In the genomic region with DNA sequence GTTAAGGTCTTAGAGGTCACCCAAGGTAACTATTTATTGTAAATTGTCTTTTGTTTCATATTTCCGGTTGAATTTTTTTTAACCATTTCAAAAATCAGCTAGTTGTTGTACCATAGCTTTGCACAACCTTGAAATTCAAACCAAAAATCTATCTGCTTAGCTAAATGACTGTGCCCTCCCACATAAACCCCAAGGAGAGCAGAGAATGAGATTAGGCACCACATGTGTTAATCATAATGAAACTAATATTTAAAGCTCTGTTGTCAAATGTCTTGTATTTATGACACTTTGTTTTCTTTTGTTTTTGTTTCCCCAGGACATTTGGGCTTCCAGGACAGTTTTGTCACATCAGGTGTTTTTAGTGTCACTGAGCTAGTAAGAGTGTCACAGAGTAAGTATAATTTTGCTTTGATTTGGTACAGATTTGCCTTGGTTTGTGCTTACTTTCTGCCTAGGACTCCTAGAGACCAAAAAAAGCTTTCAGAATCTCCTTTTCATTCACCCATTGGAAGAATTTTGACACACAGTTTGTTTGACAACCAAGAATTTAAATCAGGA, we compare ENCODE assay signal across 11 cellular contexts.
DNase-seq lines count a peak whose midpoint lies in the region; ATAC-seq and TF ChIP-seq lines count a peak whose summit lies in the region.
"Had no signal": no experiment of that assay in that cellular context is flagged by ENCODE, and none has a peak within 500 bp of the region (broad histone marks: within the 10 kb centered on the region; RNA-seq: fewer than 3 reads in every experiment).

No MANE protein-coding gene starts in this region.

- TF ChIP-seq CTCF in mesothelial cell of epicardium (IDR thresholded peaks at IDR 0.05; ENCODE audit: unreplicated experiment) (no peak), osteoblast (IDR thresholded peaks at IDR 0.05; ENCODE audit: extremely low read depth, low read depth, low read length) (no peak)

- no peak overlapping the region for H3K18ac ChIP-seq in trophoblast cell (ENCODE audit: low read length)

- no peak overlapping the region for H3K9ac ChIP-seq in trophoblast cell (ENCODE audit: low read length)

- H3K4me1 Mint-ChIP-seq in activated T-cell treated with anti-CD3 and anti-CD28 coated beads, Interleukin-2, amount 50 U/mL, for 72 hours (ENCODE audit: low read depth) = peaks cover 41% of the 10 kb centered on the region
- peaks cover 43% of the 10 kb centered on the region for H3K4me1 Mint-ChIP-seq in mesothelial cell of epicardium

- no peak overlapping the region for H2AFZ ChIP-seq in osteoblast (ENCODE audit: low read length)
- H2AFZ ChIP-seq in trophoblast cell (ENCODE audit: insufficient read depth, low read length, poor library complexity) = no peak overlapping the region

- H3K79me2 ChIP-seq in osteoblast (ENCODE audit: insufficient read depth, low read length) = no peaks in the 10 kb centered on the region
- H3K79me2 ChIP-seq in trophoblast cell (ENCODE audit: control insufficient read depth, insufficient read depth, low read length, poor library complexity) = no peaks in the 10 kb centered on the region

- H3K4me1 ChIP-seq in osteoblast (ENCODE audit: insufficient read depth, low read length) (peaks cover 6% of the 10 kb centered on the region), trophoblast cell (ENCODE audit: control insufficient read depth in 1 of 2, insufficient read depth in 2 of 2, low read length in 2 of 2) (peaks cover 7 to 8% of the 10 kb centered on the region in 2 experiments)

- H2BK12ac ChIP-seq in trophoblast cell (ENCODE audit: low read length) = no peak overlapping the region

- no peaks in the 10 kb centered on the region for H3K9me3 ChIP-seq in osteoblast (ENCODE audit: low read depth, low read length)
- no peaks in the 10 kb centered on the region for H3K9me3 ChIP-seq in trophoblast cell (ENCODE audit: insufficient read depth, low read depth, low read length)
- H3K9me3 ChIP-seq: transverse colon had no signal

- no peaks in the 10 kb centered on the region for H4K20me1 ChIP-seq in osteoblast (ENCODE audit: insufficient read depth, low read length)

- no peak overlapping the region for H3K23ac ChIP-seq in trophoblast cell (ENCODE audit: low read length)

- peak; percentile 93 to 95 for ATAC-seq in activated T-cell treated with anti-CD3 and anti-CD28 coated beads, Interleukin-2, amount 50 U/mL, for 72 hours (replicated peaks in 1 of 2)
- ATAC-seq in GM21528 (IDR thresholded peaks at IDR 0.05; ENCODE audit: low FRiP score, unreplicated experiment) (peak; percentile 99), HG03175 (IDR thresholded peaks at IDR 0.05; ENCODE audit: unreplicated experiment) (peak; percentile 97), sciatic nerve (no peak)

- peaks cover 25% of the 10 kb centered on the region for H3K27me3 Mint-ChIP-seq in activated T-cell treated with anti-CD3 and anti-CD28 coated beads, Interleukin-2, amount 50 U/mL, for 72 hours (ENCODE audit: low read depth)
- H3K27me3 Mint-ChIP-seq in mesothelial cell of epicardium (ENCODE audit: low read depth) = no peaks in the 10 kb centered on the region

- intact Hi-C loops in sciatic nerve (cut with DNase I) = no loop called here

- no peak overlapping the region for H3K27ac ChIP-seq in osteoblast (ENCODE audit: low read depth, low read length)
- no peak overlapping the region for H3K27ac ChIP-seq in trophoblast cell (ENCODE audit: low read depth, low read length)
- H3K27ac ChIP-seq: transverse colon had no signal

- peak overlapping the region; percentile 97 for H3K27ac Mint-ChIP-seq in activated T-cell treated with anti-CD3 and anti-CD28 coated beads, Interleukin-2, amount 50 U/mL, for 72 hours
- peak overlapping the region; percentile 82 for H3K27ac Mint-ChIP-seq in mesothelial cell of epicardium

- H3K4me3 ChIP-seq in osteoblast (ENCODE audit: insufficient read depth, low read length) (no peak overlapping the region), trophoblast cell (ENCODE audit: low read depth, low read length) (no peak overlapping the region)
- H3K4me3 ChIP-seq: transverse colon had no signal

- no peak overlapping the region for H3K4ac ChIP-seq in trophoblast cell (ENCODE audit: low read depth, low read length)

- H3K36me3 ChIP-seq in osteoblast (ENCODE audit: insufficient read depth, low read length) (no peaks in the 10 kb centered on the region), trophoblast cell (ENCODE audit: control insufficient read depth in 1 of 2, insufficient read depth in 2 of 2, low read length in 2 of 2) (no peaks in the 10 kb centered on the region)
- H3K36me3 ChIP-seq: transverse colon had no signal

- peaks cover 3% of the 10 kb centered on the region for H3K27me3 ChIP-seq in osteoblast (ENCODE audit: insufficient read depth, low read length)
- no peaks in the 10 kb centered on the region for H3K27me3 ChIP-seq in trophoblast cell (ENCODE audit: insufficient read depth, low read length)
- H3K27me3 ChIP-seq: transverse colon had no signal

- H4K91ac ChIP-seq in trophoblast cell (ENCODE audit: low read depth, low read length) = no peak overlapping the region

- peaks cover 8% of the 10 kb centered on the region in 2 donors for H3K36me3 Mint-ChIP-seq in activated T-cell treated with anti-CD3 and anti-CD28 coated beads, Interleukin-2, amount 50 U/mL, for 72 hours (ENCODE audit: insufficient read depth in 2 of 2)
- H3K36me3 Mint-ChIP-seq in mesothelial cell of epicardium = peaks cover 18% of the 10 kb centered on the region

- no peak overlapping the region for H2BK5ac ChIP-seq in trophoblast cell (ENCODE audit: low read depth, low read length, poor library complexity)

- H3K79me1 ChIP-seq in trophoblast cell (ENCODE audit: low read length) = no peaks in the 10 kb centered on the region

- peak overlapping the region; percentile 48 to 63 for H3K4me3 Mint-ChIP-seq in activated T-cell treated with anti-CD3 and anti-CD28 coated beads, Interleukin-2, amount 50 U/mL, for 72 hours
- no peak overlapping the region for H3K4me3 Mint-ChIP-seq in mesothelial cell of epicardium

- no peaks in the 10 kb centered on the region for H3K9me3 Mint-ChIP-seq in activated T-cell treated with anti-CD3 and anti-CD28 coated beads, Interleukin-2, amount 50 U/mL, for 72 hours
- peaks cover 9% of the 10 kb centered on the region for H3K9me3 Mint-ChIP-seq in mesothelial cell of epicardium

- H3K14ac ChIP-seq in trophoblast cell (ENCODE audit: low read length) = no peak overlapping the region

- H4K8ac ChIP-seq in trophoblast cell (ENCODE audit: low read depth, low read length) = no peak overlapping the region

- H4K12ac ChIP-seq in trophoblast cell (ENCODE audit: low read depth, low read length) = no peak overlapping the region

- no peak overlapping the region for H2AK5ac ChIP-seq in trophoblast cell (ENCODE audit: low read length)

- H2BK120ac ChIP-seq in trophoblast cell (ENCODE audit: insufficient read depth, low read length, poor library complexity) = no peak overlapping the region

- DNase-seq in activated T-cell treated with anti-CD3 and anti-CD28 coated beads, Interleukin-2, amount 50 U/mL, for 72 hours = peak; percentile 52 to 68
- no peak for DNase-seq in activated T-cell treated with anti-CD3 and anti-CD28 coated beads, Interleukin-2, amount 50 U/mL, for 1 hour
- no peak for DNase-seq in mesothelial cell of epicardium (ENCODE audit: low spot score in 2 of 2, unreplicated experiment in 2 of 2)
- DNase-seq in osteoblast (ENCODE audit: insufficient read length, low spot score, missing footprints) = no peak
- no peak for DNase-seq in sciatic nerve (ENCODE audit: low spot score)
- DNase-seq in trophoblast cell = no peak
- DNase-seq: Karpas-422, midbrain, transverse colon had no signal

- WGBS in trophoblast cell (ENCODE audit: extremely low coverage, insufficient coverage, insufficient read length) = no CpG with 5 or more reads among the region's 1 CpG

- no peak overlapping the region for H3K4me2 ChIP-seq in osteoblast (ENCODE audit: insufficient read depth, low read length)
- no peak overlapping the region for H3K4me2 ChIP-seq in trophoblast cell (ENCODE audit: low read length)

Comparison
In these comparisons a context has a peak if more than half of its experiments do, and no peak if none do; other contexts are left out.
1. DNase-seq: peak in activated T-cell treated with anti-CD3 and anti-CD28 coated beads, Interleukin-2, amount 50 U/mL, for 72 hours (2 of 2); none in activated T-cell treated with anti-CD3 and anti-CD28 coated beads, Interleukin-2, amount 50 U/mL, for 1 hour (single experiment), mesothelial cell of epicardium (0 of 2), osteoblast (single experiment), sciatic nerve (single experiment) and trophoblast cell (0 of 2).